In the genomic region with DNA sequence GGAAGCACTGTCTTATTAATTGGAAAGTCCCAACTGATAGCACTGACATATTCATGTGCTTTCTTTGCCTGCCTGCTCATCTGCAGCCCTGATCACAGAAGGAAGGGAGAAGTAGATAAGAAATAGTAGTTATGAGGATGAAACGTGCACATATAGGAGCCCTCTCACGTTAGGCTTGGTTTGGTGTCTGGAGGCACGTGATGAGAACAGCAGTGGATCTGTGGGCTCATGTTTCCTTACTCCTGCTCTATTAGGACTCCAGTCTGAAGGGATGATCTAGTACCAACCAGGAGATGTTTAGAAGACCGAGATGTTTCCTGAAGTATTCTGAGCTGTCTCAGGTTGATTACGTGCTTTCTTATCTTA, we compare ENCODE assay signal across 1 cellular context.
TF ChIP-seq lines count a peak whose summit lies in the region.

No MANE protein-coding gene starts in this region.

TF ChIP-seq in K562, 482 proteins besides CTCF, POLR2A, EP300 and RAD21 (continued from another document):
- TF ChIP-seq OTX1 (CRISPR knock-in tag; IDR thresholded peaks at IDR 0.05) (no peak), ZNF134 (CRISPR knock-in tag; conservative IDR thresholded peaks at IDR 0.05) (no peak), FUS (optimal IDR thresholded peaks at IDR 0.05; ENCODE audit: low read depth, low read length) (no peak), MCM7 (IDR thresholded peaks at IDR 0.05) (no peak), ATF3 (IDR thresholded peaks at IDR 0.05) (no peak), ATF3 (CRISPR knock-in tag; conservative IDR thresholded peaks at IDR 0.05) (no peak), MYNN (IDR thresholded peaks at IDR 0.05) (no peak), MYNN (CRISPR knock-in tag; IDR thresholded peaks at IDR 0.05) (no peak), ZNF174 (CRISPR knock-in tag; IDR thresholded peaks at IDR 0.05) (no peak), ELF2 (CRISPR knock-in tag; IDR thresholded peaks at IDR 0.05) (no peak)
- TF ChIP-seq, protein P1, sequence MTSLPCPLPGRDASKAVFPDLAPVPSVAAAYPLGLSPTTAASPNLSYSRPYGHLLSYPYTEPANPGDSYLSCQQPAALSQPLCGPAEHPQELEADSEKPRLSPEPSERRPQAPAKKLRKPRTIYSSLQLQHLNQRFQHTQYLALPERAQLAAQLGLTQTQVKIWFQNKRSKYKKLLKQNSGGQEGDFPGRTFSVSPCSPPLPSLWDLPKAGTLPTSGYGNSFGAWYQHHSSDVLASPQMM (CRISPR knock-in tag; IDR thresholded peaks at IDR 0.05), result no peak
- TF ChIP-seq, protein P2, sequence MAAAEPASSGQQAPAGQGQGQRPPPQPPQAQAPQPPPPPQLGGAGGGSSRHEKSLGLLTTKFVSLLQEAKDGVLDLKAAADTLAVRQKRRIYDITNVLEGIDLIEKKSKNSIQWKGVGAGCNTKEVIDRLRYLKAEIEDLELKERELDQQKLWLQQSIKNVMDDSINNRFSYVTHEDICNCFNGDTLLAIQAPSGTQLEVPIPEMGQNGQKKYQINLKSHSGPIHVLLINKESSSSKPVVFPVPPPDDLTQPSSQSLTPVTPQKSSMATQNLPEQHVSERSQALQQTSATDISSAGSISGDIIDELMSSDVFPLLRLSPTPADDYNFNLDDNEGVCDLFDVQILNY (CRISPR knock-in tag; IDR thresholded peaks at IDR 0.05), result no peak
TF ChIP-seq in K562: peak in this region for 6.
